In the genomic region with DNA sequence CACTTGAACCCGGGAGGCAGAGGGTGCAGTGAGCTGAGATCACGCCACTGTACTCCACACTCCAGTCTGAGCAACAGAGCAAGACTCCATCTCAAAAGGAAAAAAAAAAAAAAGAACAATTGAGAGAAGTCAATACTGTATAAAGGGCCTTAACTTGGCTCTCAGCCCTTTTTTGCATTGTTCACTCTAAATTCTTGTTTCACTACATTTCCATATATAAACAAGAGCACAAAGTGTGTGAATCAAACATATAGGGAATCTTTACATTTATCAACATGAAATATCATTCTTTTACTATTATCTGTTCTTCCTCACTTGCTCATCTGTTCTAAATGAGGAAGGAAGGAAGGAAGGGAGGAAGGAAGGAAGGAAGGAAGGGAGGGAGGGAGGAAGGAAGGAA, we compare ENCODE assay signal across 27 cellular contexts.
"Had no signal": no experiment of that assay in that cellular context is flagged by ENCODE, and none has a peak within 500 bp of the region (broad histone marks: within the 10 kb centered on the region; RNA-seq: fewer than 3 reads in every experiment).

No MANE protein-coding gene starts in this region.

- H3K27ac Mint-ChIP-seq: activated CD4-positive, alpha-beta memory T cell treated with anti-CD3 and anti-CD28 coated beads for 36 hours; activated CD4-positive, alpha-beta T cell treated with anti-CD3 and anti-CD28 coated beads for 36 hours; activated CD4-positive, alpha-beta T cell treated with anti-CD3 and anti-CD28 coated beads, Interleukin-2, amount 10 ng/mL, durations not matched to agents 24 days and 14 days; activated CD8-positive, alpha-beta T cell treated with anti-CD3 and anti-CD28 coated beads, Interleukin-2, amount 10 ng/mL, durations not matched to agents 7 days and 5 days; activated naive CD4-positive, alpha-beta T cell treated with anti-CD3 and anti-CD28 coated beads, Interleukin-2, amount 10 ng/mL, durations not matched to agents 7 days and 5 days; activated naive CD4-positive, alpha-beta T cell treated with anti-CD3 and anti-CD28 coated beads, Interleukin-2, amount 50 U/mL, for 72 hours; activated naive CD8-positive, alpha-beta T cell treated with anti-CD3 and anti-CD28 coated beads, Interleukin-2, amount 10 ng/mL, durations not matched to agents 7 days and 5 days had no signal

- H3K4me1 Mint-ChIP-seq: activated CD4-positive, alpha-beta T cell treated with anti-CD3 and anti-CD28 coated beads for 36 hours; activated CD4-positive, alpha-beta T cell treated with anti-CD3 and anti-CD28 coated beads, Interleukin-2, amount 10 ng/mL, durations not matched to agents 24 days and 14 days; activated CD8-positive, alpha-beta memory T cell treated with anti-CD3 and anti-CD28 coated beads, Interleukin-2, amount 10 ng/mL, durations not matched to agents 7 days and 5 days; activated naive CD4-positive, alpha-beta T cell treated with anti-CD3 and anti-CD28 coated beads, Interleukin-2, amount 10 ng/mL, durations not matched to agents 7 days and 5 days; activated naive CD8-positive, alpha-beta T cell treated with anti-CD3 and anti-CD28 coated beads, Interleukin-2, amount 10 ng/mL, durations not matched to agents 7 days and 5 days had no signal

- H3K9me3 Mint-ChIP-seq: activated CD4-positive, alpha-beta memory T cell treated with anti-CD3 and anti-CD28 coated beads for 36 hours; activated CD4-positive, alpha-beta T cell treated with anti-CD3 and anti-CD28 coated beads, Interleukin-2, amount 10 ng/mL, durations not matched to agents 24 days and 14 days; activated naive CD4-positive, alpha-beta T cell treated with anti-CD3 and anti-CD28 coated beads, Interleukin-2, amount 10 ng/mL, durations not matched to agents 7 days and 5 days; activated naive CD4-positive, alpha-beta T cell treated with anti-CD3 and anti-CD28 coated beads, Interleukin-2, amount 50 U/mL, for 72 hours; activated naive CD8-positive, alpha-beta T cell treated with anti-CD3 and anti-CD28 coated beads, Interleukin-2, amount 10 ng/mL, durations not matched to agents 7 days and 5 days had no signal

- H3K36me3 Mint-ChIP-seq: activated CD4-positive, alpha-beta memory T cell treated with anti-CD3 and anti-CD28 coated beads for 36 hours; activated CD8-positive, alpha-beta memory T cell treated with anti-CD3 and anti-CD28 coated beads, Interleukin-2, amount 10 ng/mL, durations not matched to agents 7 days and 5 days; activated naive CD4-positive, alpha-beta T cell treated with anti-CD3 and anti-CD28 coated beads, Interleukin-2, amount 10 ng/mL, durations not matched to agents 7 days and 5 days; activated naive CD4-positive, alpha-beta T cell treated with anti-CD3 and anti-CD28 coated beads, Interleukin-2, amount 50 U/mL, for 72 hours; activated naive CD8-positive, alpha-beta T cell treated with anti-CD3 and anti-CD28 coated beads, Interleukin-2, amount 10 ng/mL, durations not matched to agents 7 days and 5 days had no signal

- H3K9me3 ChIP-seq: gastrocnemius medialis, heart left ventricle had no signal

- H3K4me3 Mint-ChIP-seq: activated CD4-positive, alpha-beta memory T cell treated with anti-CD3 and anti-CD28 coated beads for 36 hours; activated CD4-positive, alpha-beta T cell treated with anti-CD3 and anti-CD28 coated beads for 36 hours; activated CD4-positive, alpha-beta T cell treated with anti-CD3 and anti-CD28 coated beads, Interleukin-2, amount 10 ng/mL, durations not matched to agents 24 days and 14 days; activated CD8-positive, alpha-beta memory T cell treated with anti-CD3 and anti-CD28 coated beads, Interleukin-2, amount 10 ng/mL, durations not matched to agents 7 days and 5 days; activated CD8-positive, alpha-beta T cell treated with anti-CD3 and anti-CD28 coated beads, Interleukin-2, amount 10 ng/mL, durations not matched to agents 7 days and 5 days; activated naive CD4-positive, alpha-beta T cell treated with anti-CD3 and anti-CD28 coated beads, Interleukin-2, amount 10 ng/mL, durations not matched to agents 7 days and 5 days; activated naive CD8-positive, alpha-beta T cell treated with anti-CD3 and anti-CD28 coated beads, Interleukin-2, amount 10 ng/mL, durations not matched to agents 7 days and 5 days had no signal

- FAIRE-seq: astrocyte, colon, endometrium had no signal

- H3K4me1 ChIP-seq: gastrocnemius medialis had no signal

- H3K27me3 ChIP-seq: brain microvascular endothelial cell, foreskin keratinocyte, gastrocnemius medialis, heart left ventricle had no signal

- H3K4me3 ChIP-seq: gastrocnemius medialis, heart left ventricle had no signal

- DNase-seq: activated CD4-positive, alpha-beta memory T cell treated with anti-CD3 and anti-CD28 coated beads for 36 hours; activated CD4-positive, alpha-beta T cell treated with anti-CD3 and anti-CD28 coated beads for 36 hours; activated CD4-positive, alpha-beta T cell treated with anti-CD3 and anti-CD28 coated beads, Interleukin-2, amount 10 ng/mL, durations not matched to agents 24 days and 14 days; activated CD4-positive, CD25-positive, alpha-beta regulatory T cell; activated CD4-positive, CD25-positive, alpha-beta regulatory T cell treated with anti-CD3 and anti-CD28 coated beads, Interleukin-2, amount 50 U/mL, for 72 hours; activated CD8-positive, alpha-beta memory T cell treated with anti-CD3 and anti-CD28 coated beads, Interleukin-2, amount 10 ng/mL, durations not matched to agents 7 days and 5 days; activated CD8-positive, alpha-beta memory T cell treated with anti-CD3 and anti-CD28 coated beads, Interleukin-2, amount 50 U/mL, for 4 hours; activated CD8-positive, alpha-beta T cell treated with anti-CD3 and anti-CD28 coated beads, Interleukin-2, amount 10 ng/mL, durations not matched to agents 7 days and 5 days; activated gamma-delta T cell; activated naive CD4-positive, alpha-beta T cell; activated naive CD4-positive, alpha-beta T cell treated with anti-CD3 and anti-CD28 coated beads, Interleukin-2, amount 10 ng/mL, durations not matched to agents 7 days and 5 days; activated naive CD8-positive, alpha-beta T cell treated with anti-CD3 and anti-CD28 coated beads, Interleukin-2, amount 10 ng/mL, durations not matched to agents 7 days and 5 days; activated T-cell treated with anti-CD3 and anti-CD28 coated beads, Interleukin-2, amount 50 U/mL, for 1 hour; activated T-cell treated with anti-CD3 and anti-CD28 coated beads, Interleukin-2, amount 50 U/mL, for 48 hours; brain microvascular endothelial cell; caudate nucleus; cortex of kidney; effector CD8-positive, alpha-beta T cell; gastrocnemius medialis; glutamatergic neuron; heart left ventricle; T-helper 2 cell had no signal

- H3K36me3 ChIP-seq: brain microvascular endothelial cell, gastrocnemius medialis, heart left ventricle had no signal

- H3K27ac ChIP-seq: brain microvascular endothelial cell, gastrocnemius medialis, heart left ventricle had no signal
